In the genomic region with DNA sequence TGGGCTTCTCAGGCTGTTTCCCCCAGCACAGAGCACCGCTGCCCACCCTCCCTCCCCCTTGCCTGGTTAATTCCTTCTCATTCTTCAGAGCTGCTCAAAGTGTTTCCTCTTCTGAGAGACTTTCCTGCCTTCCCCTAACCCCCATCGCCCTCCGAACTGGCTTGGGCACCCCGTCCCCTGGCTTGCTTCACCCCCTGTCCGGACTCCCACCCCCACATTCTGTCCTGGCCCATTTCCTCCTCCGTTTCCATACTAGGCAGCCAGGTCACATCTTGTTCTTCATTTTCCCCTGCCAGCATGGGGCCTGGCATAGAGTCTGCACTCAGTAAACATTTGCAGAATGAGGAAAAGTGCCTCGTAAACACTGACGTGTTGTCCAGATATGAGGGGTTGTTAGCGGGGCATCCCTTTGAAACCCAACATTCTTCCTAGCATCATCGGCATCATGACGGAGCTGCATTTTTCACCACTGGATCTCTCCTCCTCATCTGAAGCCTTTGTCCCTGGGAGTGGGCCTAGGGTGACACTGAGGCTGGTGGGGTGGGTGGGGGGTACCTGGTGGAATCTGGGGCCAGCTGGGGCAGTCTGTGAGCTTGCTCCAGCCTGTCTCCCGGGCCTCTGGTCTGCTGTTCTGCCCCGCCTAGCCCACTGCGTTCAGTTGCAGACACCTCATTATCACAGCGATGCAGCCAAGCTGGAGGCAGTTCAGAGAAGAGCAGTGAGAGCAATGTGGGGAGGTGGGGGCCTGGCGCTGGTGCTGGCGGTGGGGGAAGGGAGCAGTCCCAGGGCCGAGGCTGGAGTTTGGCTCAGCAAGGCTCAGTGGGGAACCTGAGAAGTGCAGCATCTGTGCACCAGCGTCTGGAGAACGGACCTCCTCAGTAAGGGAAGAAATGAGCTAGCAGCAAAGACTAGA, we compare ENCODE assay signal across 2 cellular contexts.
TF ChIP-seq lines count a peak whose summit lies in the region.

No MANE protein-coding gene starts in this region.

TF ChIP-seq in HEK293, 187 proteins besides CTCF, POLR2A, EP300 and RAD21:
- TF ChIP-seq ZIC2 (tag by site-specific recombination; IDR thresholded peaks at IDR 0.05): peak; percentile 34; the same call in 1 of the 2 replicates
- TF ChIP-seq TCF7L2 (IDR thresholded peaks at IDR 0.05; ENCODE audit: borderline replicate concordance, low read depth, low read length): no peak
- no peak for TF ChIP-seq ZNF10 (tag by site-specific recombination; IDR thresholded peaks at IDR 0.05)
- TF ChIP-seq ZFP3 (tag by site-specific recombination; IDR thresholded peaks at IDR 0.05; ENCODE audit: low read depth): no peak
- TF ChIP-seq ZNF140 (tag by site-specific recombination; IDR thresholded peaks at IDR 0.05): no peak
- TF ChIP-seq, protein P1, sequence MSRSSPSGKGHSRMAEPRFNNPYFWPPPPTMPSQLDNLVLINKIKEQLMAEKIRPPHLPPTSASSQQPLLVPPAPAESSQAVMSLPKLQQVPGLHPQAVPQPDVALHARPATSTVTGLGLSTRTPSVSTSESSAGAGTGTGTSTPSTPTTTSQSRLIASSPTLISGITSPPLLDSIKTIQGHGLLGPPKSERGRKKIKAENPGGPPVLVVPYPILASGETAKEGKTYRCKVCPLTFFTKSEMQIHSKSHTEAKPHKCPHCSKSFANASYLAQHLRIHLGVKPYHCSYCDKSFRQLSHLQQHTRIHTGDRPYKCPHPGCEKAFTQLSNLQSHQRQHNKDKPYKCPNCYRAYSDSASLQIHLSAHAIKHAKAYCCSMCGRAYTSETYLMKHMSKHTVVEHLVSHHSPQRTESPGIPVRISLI (tag by site-specific recombination; IDR thresholded peaks at IDR 0.05): no peak
- TF ChIP-seq SETDB1 (IDR thresholded peaks at IDR 0.05; ENCODE audit: insufficient read length, low read length): no peak
- TF ChIP-seq ZNF341 (tag by site-specific recombination; IDR thresholded peaks at IDR 0.05; ENCODE audit: low read depth): peak; percentile 37; the same call in 1 of the 2 replicates
- no peak for TF ChIP-seq SCRT1 (tag by site-specific recombination; IDR thresholded peaks at IDR 0.05; ENCODE audit: borderline replicate concordance)
- no peak for TF ChIP-seq KLF16 (tag by site-specific recombination; IDR thresholded peaks at IDR 0.05)
- TF ChIP-seq ZNF398 (tag by site-specific recombination; IDR thresholded peaks at IDR 0.05): no peak

TF ChIP-seq in H1, 55 proteins besides CTCF, POLR2A, EP300 and RAD21:
- TF ChIP-seq, protein P2, sequence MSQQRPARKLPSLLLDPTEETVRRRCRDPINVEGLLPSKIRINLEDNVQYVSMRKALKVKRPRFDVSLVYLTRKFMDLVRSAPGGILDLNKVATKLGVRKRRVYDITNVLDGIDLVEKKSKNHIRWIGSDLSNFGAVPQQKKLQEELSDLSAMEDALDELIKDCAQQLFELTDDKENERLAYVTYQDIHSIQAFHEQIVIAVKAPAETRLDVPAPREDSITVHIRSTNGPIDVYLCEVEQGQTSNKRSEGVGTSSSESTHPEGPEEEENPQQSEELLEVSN (IDR thresholded peaks at IDR 0.05): no peak
- TF ChIP-seq POU5F1 (IDR thresholded peaks at IDR 0.05; ENCODE audit: low read depth, low read length) (no peak), TEAD4 (IDR thresholded peaks at IDR 0.05; ENCODE audit: low read depth, low read length) (no peak), SP2 (IDR thresholded peaks at IDR 0.05; ENCODE audit: low read length) (no peak), YY1 (IDR thresholded peaks at IDR 0.05; ENCODE audit: low read depth, low read length) (no peak), SUZ12 (IDR thresholded peaks at IDR 0.05; ENCODE audit: low read length) (no peak), SIN3A (conservative IDR thresholded peaks at IDR 0.05 in 1 of 2, IDR thresholded peaks at IDR 0.05 in 1 of 2; ENCODE audit: low read depth in 1 of 2, low read length in 2 of 2) (no peak), JUND (IDR thresholded peaks at IDR 0.05; ENCODE audit: low read length) (no peak), CBX8 (IDR thresholded peaks at IDR 0.05; ENCODE audit: borderline replicate concordance, low read depth, low read length) (no peak), SP1 (IDR thresholded peaks at IDR 0.05; ENCODE audit: low read depth, low read length) (no peak), PHF8 (conservative IDR thresholded peaks at IDR 0.05; ENCODE audit: low read depth, low read length) (no peak), FOSL1 (IDR thresholded peaks at IDR 0.05; ENCODE audit: insufficient read depth, low read depth, low read length) (no peak), USF2 (IDR thresholded peaks at IDR 0.05; ENCODE audit: low read length) (no peak), BACH1 (IDR thresholded peaks at IDR 0.05; ENCODE audit: low read length) (no peak), CHD7 (IDR thresholded peaks at IDR 0.05; ENCODE audit: insufficient replicate concordance, low read length) (no peak), CEBPB (IDR thresholded peaks at IDR 0.05; ENCODE audit: low read depth, low read length) (no peak), SP4 (IDR thresholded peaks at IDR 0.05; ENCODE audit: low read length) (no peak), CTBP2 (IDR thresholded peaks at IDR 0.05; ENCODE audit: borderline replicate concordance, insufficient read depth, insufficient read length, low read length) (no peak), RBBP5 (IDR thresholded peaks at IDR 0.05; ENCODE audit: borderline replicate concordance, low read depth, low read length) (no peak)
- TF ChIP-seq, protein P3, sequence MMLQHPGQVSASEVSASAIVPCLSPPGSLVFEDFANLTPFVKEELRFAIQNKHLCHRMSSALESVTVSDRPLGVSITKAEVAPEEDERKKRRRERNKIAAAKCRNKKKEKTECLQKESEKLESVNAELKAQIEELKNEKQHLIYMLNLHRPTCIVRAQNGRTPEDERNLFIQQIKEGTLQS (IDR thresholded peaks at IDR 0.05; ENCODE audit: insufficient read depth, low read depth, low read length): no peak
